ENCODE assay signal across 18 cellular contexts in genomic region chr21:29316806-29317205, GRCh38. TPM values are rescaled to one million over a fixed set of nuclear protein-coding genes. Genes with fewer than 3 reads are reported as not detected.
DNase-seq lines count a peak whose midpoint lies in the region; FAIRE-seq and TF ChIP-seq lines count a peak whose summit lies in the region.
"Had no signal": no experiment of that assay in that cellular context is flagged by ENCODE, and none has a peak within 500 bp of the region (broad histone marks: within the 10 kb centered on the region; RNA-seq: fewer than 3 reads in every experiment).

No MANE protein-coding gene starts in this region.

- peaks cover 29 to 67% of the 10 kb centered on the region in 2 experiments for H3K4me1 ChIP-seq in neutrophil (ENCODE audit: control insufficient read depth in 1 of 2, insufficient read depth in 1 of 2, low read depth in 1 of 2, low read length in 1 of 2)
- H3K4me1 ChIP-seq: BLaER1 had no signal

- TF ChIP-seq CTCF in neutrophil (IDR thresholded peaks at IDR 0.05), result no peak

- FAIRE-seq in GM12891 (lab: Jason Lieb, UNC), result no peak
- FAIRE-seq: A204.1, D721Med, G401.6, GM12892, GM18507 had no signal

- TF ChIP-seq POLR2A in GM12891 (IDR thresholded peaks at IDR 0.05; ENCODE audit: low read depth, low read length), result no peak

- H3K4me3 ChIP-seq in neutrophil (ENCODE audit: low read depth in 1 of 2, low read length in 1 of 2), result peak overlapping the region; percentile 10 to 40
- H3K4me3 ChIP-seq: BLaER1, GM23248, HAP-1 had no signal

- peaks cover 15% of the 10 kb centered on the region for H3K36me3 ChIP-seq in neutrophil
- H3K36me3 ChIP-seq: HAP-1 had no signal

- peaks cover 88% of the 10 kb centered on the region for H3K4me1 Mint-ChIP-seq in dendritic cell treated with granulocyte-macrophage colony-stimulating factor and Interleukin-4, amounts not matched to agents 40 ng/mL and 50 ng/mL, for 4 days (ENCODE audit: low read depth)

- intact Hi-C loops in dendritic cell treated with granulocyte-macrophage colony-stimulating factor and Interleukin-4, amounts not matched to agents 40 ng/mL and 50 ng/mL, for 4 days (cut with micrococcal nuclease), result no loop called here

- DNase-seq in GM12891 (ENCODE audit: insufficient read length, low spot score) (no peak), NCI-H82 (lab: John Stamatoyannopoulos, UW) (no peak), CD1c-positive myeloid dendritic cell (ENCODE audit: extremely low spot score) (no peak), T-helper 2 cell (no peak)
- no peak for DNase-seq in activated CD8-positive, alpha-beta memory T cell treated with anti-CD3 and anti-CD28 coated beads, Interleukin-2, amount 50 U/mL, for 4 hours
- DNase-seq: ACHN; Caco-2; CD4-positive, CD25-positive, alpha-beta regulatory T cell; GM23248 had no signal

- peaks cover 19% of the 10 kb centered on the region for H3K9me3 Mint-ChIP-seq in dendritic cell treated with granulocyte-macrophage colony-stimulating factor and Interleukin-4, amounts not matched to agents 40 ng/mL and 50 ng/mL, for 4 days

- H3K36me3 Mint-ChIP-seq in dendritic cell treated with granulocyte-macrophage colony-stimulating factor and Interleukin-4, amounts not matched to agents 40 ng/mL and 50 ng/mL, for 4 days (ENCODE audit: low read depth), result peaks cover 36% of the 10 kb centered on the region

- H3K27ac Mint-ChIP-seq in dendritic cell treated with granulocyte-macrophage colony-stimulating factor and Interleukin-4, amounts not matched to agents 40 ng/mL and 50 ng/mL, for 4 days, result peak overlapping the region; percentile 6

- H3K27ac ChIP-seq in neutrophil, result peak overlapping the region; percentile 81
- H3K27ac ChIP-seq: BLaER1, GM23248 had no signal

- no peaks in the 10 kb centered on the region for H3K9me3 ChIP-seq in neutrophil
- H3K9me3 ChIP-seq: Caco-2, HAP-1 had no signal

- H3K27me3 Mint-ChIP-seq in dendritic cell treated with granulocyte-macrophage colony-stimulating factor and Interleukin-4, amounts not matched to agents 40 ng/mL and 50 ng/mL, for 4 days, result no peaks in the 10 kb centered on the region
- H3K27me3 Mint-ChIP-seq: CD4-positive, CD25-positive, alpha-beta regulatory T cell had no signal

- H3K4me3 Mint-ChIP-seq in dendritic cell treated with granulocyte-macrophage colony-stimulating factor and Interleukin-4, amounts not matched to agents 40 ng/mL and 50 ng/mL, for 4 days, result no peak overlapping the region

- no peaks in the 10 kb centered on the region for H3K27me3 ChIP-seq in neutrophil
- H3K27me3 ChIP-seq: BLaER1 had no signal

TF ChIP-seq in GM12891, 5 proteins besides CTCF, POLR2A, EP300 and RAD21:
- TF ChIP-seq POLR2AphosphoS5 (IDR thresholded peaks at IDR 0.05; ENCODE audit: low read depth, low read length) (0 out of 2 replicates have a peak, but pooled peaks have one; percentile 24), PAX5 (IDR thresholded peaks at IDR 0.05; ENCODE audit: insufficient read depth, low read length, severe bottlenecking) (no peak), SPI1 (IDR thresholded peaks at IDR 0.05; ENCODE audit: low read depth, low read length) (no peak), TAF1 (IDR thresholded peaks at IDR 0.05; ENCODE audit: low read depth, low read length) (no peak), POU2F2 (IDR thresholded peaks at IDR 0.05; ENCODE audit: low read depth, low read length) (no peak)

RNA-seq across cellular contexts. Expression of gene BACH1, which starts 18.1 kb away (rescaled TPM):
- 11.0 TPM for polyA plus RNA-seq in GM12891 (2012; ENCODE audit: low read depth, missing spikeins)
